Comparison of ENCODE assay signal across 8 cellular contexts in genomic region chrX:19904778-19905367, GRCh38. TPM values are rescaled to one million over a fixed set of nuclear protein-coding genes. Genes with fewer than 3 reads are reported as not detected.
DNase-seq lines count a peak whose midpoint lies in the region; ATAC-seq, FAIRE-seq and TF ChIP-seq lines count a peak whose summit lies in the region.

No MANE protein-coding gene starts in this region.

- peak overlapping the region; percentile 54 for H3K27ac Mint-ChIP-seq in Calu3 (ENCODE audit: unreplicated experiment)

- no peaks in the 10 kb centered on the region for H3K9me3 Mint-ChIP-seq in Calu3 (ENCODE audit: low read depth, unreplicated experiment)

- peak; percentile 45 for DNase-seq in Calu3
- DNase-seq in HK-2 (ENCODE audit: unreplicated experiment), result peak; percentile 8
- peak; percentile 74 for DNase-seq in NOMO-1 treated with DMSO at 0.1 percent for 48 hours (lab: John Stamatoyannopoulos, UW; ENCODE audit: unreplicated experiment)
- peak; percentile 41 to 86 for DNase-seq in T47D (ENCODE audit: low read depth in 1 of 2, low spot score in 1 of 2)
- DNase-seq in kidney, result no peak
- DNase-seq in urothelium cell line (ENCODE audit: low spot score), result peak; percentile 23
- DNase-seq in NCI-H128 (lab: John Stamatoyannopoulos, UW; ENCODE audit: unreplicated experiment), result no peak

- no peaks in the 10 kb centered on the region for H3K4me1 ChIP-seq in kidney (ENCODE audit: control insufficient read depth in 1 of 2, insufficient read depth in 1 of 2, low read depth in 1 of 2, low read length in 2 of 2)

- FAIRE-seq in kidney (lab: Jason Lieb, UNC), result peak; percentile 92
- FAIRE-seq in urothelium cell line (lab: Jason Lieb, UNC), result no peak

- no peaks in the 10 kb centered on the region for H3K36me3 ChIP-seq in kidney (ENCODE audit: control insufficient read depth in 1 of 2, insufficient read depth in 2 of 2, low read length in 2 of 2)

- no peak overlapping the region for H3K4me3 Mint-ChIP-seq in Calu3 (ENCODE audit: low read depth, unreplicated experiment)

- peak; percentile 58 for TF ChIP-seq CTCF in Calu3 (IDR thresholded peaks at IDR 0.05; ENCODE audit: unreplicated experiment)
- TF ChIP-seq CTCF in kidney (IDR thresholded peaks at IDR 0.05; ENCODE audit: borderline replicate concordance, extremely low read depth, insufficient read depth), result peak; percentile 57

- H3K27ac ChIP-seq in kidney (ENCODE audit: low read depth in 2 of 2, low read length in 2 of 2), result no peak overlapping the region

- intact Hi-C loops in Calu3 (cut with micrococcal nuclease; ENCODE audit: unreplicated experiment) (loop anchor here (1.0 to 5.0 kb wide), 2 partner anchors 162 to 212 kb away; partner anchors contain the start of gene MAP7D2), kidney (cut with DNase I) (no loop called here)

- no peaks in the 10 kb centered on the region for H3K9me3 ChIP-seq in kidney (ENCODE audit: control insufficient read depth in 1 of 2, low read length in 2 of 2)

- CTCF ChIA-PET in Calu3 (lab: Charles Lee), result interaction anchor here (0.9 to 1.7 kb wide), 5 partner anchors 17 to 163 kb away, joined by 3 to 37 read pairs (median 4); no protein-coding TSS in a partner anchor

- H3K27me3 Mint-ChIP-seq in Calu3 (ENCODE audit: unreplicated experiment), result no peaks in the 10 kb centered on the region

- in situ Hi-C loops in T47D (cut with HindIII; ENCODE audit: low pct_unique_long_range_greater_than_20kb, low sequenced_read_pairs), result no loop called here

- H3K4me3 ChIP-seq in kidney (ENCODE audit: low read length in 2 of 2), result no peak overlapping the region

- peak; percentile 92 for ATAC-seq in GM18867 (IDR thresholded peaks at IDR 0.05; ENCODE audit: unreplicated experiment)

- no TSS peak for BruUV-seq in Calu3 (replicated peaks; lab: Mats Ljungman, UMichigan)

- peaks cover 22% of the 10 kb centered on the region for H3K4me1 Mint-ChIP-seq in Calu3 (ENCODE audit: low read depth, unreplicated experiment)

- no peaks in the 10 kb centered on the region for H3K36me3 Mint-ChIP-seq in Calu3 (ENCODE audit: insufficient read depth, unreplicated experiment)

- H3K9ac ChIP-seq in kidney (ENCODE audit: low read length in 2 of 2), result no peak overlapping the region

RNA-seq across cellular contexts. Expression of gene SH3KBP1, which starts 17.5 kb away (rescaled TPM):
- total RNA-seq in Calu3 (2022), result 97.9 and 105 TPM in 2 replicates
- total RNA-seq in kidney, result 20.0 TPM
- 10.9 TPM for polyA plus RNA-seq in kidney (ENCODE audit: insufficient read depth, low read depth, low replicate concordance)

Comparison
In these comparisons a context has a peak if more than half of its experiments do, and no peak if none do; other contexts are left out.
1. DNase-seq: peak in Calu3 (single experiment), HK-2 (single experiment), NOMO-1 treated with DMSO at 0.1 percent for 48 hours (single experiment), T47D (2 of 2) and urothelium cell line (single experiment); none in kidney (single experiment) and NCI-H128 (single experiment).